32 cellular contexts compared by ENCODE assay signal in genomic region chr5:79120221-79120620, GRCh38. TPM values are rescaled to one million over a fixed set of nuclear protein-coding genes. Genes with fewer than 3 reads are reported as not detected.
DNase-seq lines count a peak whose midpoint lies in the region; ATAC-seq and TF ChIP-seq lines count a peak whose summit lies in the region.
"Had no signal": no experiment of that assay in that cellular context is flagged by ENCODE, and none has a peak within 500 bp of the region (broad histone marks: within the 10 kb centered on the region; RNA-seq: fewer than 3 reads in every experiment).

No MANE protein-coding gene starts in this region.

- H3F3A ChIP-seq in PC-3 (ENCODE audit: low read length, unreplicated experiment): no peaks in the 10 kb centered on the region

- ATAC-seq in PC-3 (no peak), HG03025 (IDR thresholded peaks at IDR 0.05; ENCODE audit: low FRiP score, unreplicated experiment) (no peak)
- ATAC-seq: activated CD8-positive, alpha-beta memory T cell treated with anti-CD3 and anti-CD28 coated beads, Interleukin-2, amount 10 ng/mL, durations not matched to agents 7 days and 5 days; body of pancreas; heart right ventricle; mucosa of descending colon; natural killer cell had no signal

- H3K4me3 ChIP-seq in breast epithelium (no peak overlapping the region), PC-3 (ENCODE audit: low read length) (no peak overlapping the region)
- H3K4me3 ChIP-seq: BLaER1 treated with 17β-estradiol and CSF1 and Interleukin-3, amounts not matched to agents 10 nM and 100 nM; body of pancreas; heart right ventricle; mucosa of descending colon; SK-N-MC; tibial artery had no signal

- CTCF ChIA-PET in MCF 10A (lab: Yijun Ruan, JAX): interaction anchor here (3.2 kb wide), 1 partner anchor 95 kb away, joined by 18 read pairs; no protein-coding TSS in a partner anchor
- CTCF ChIA-PET in PC-3 (lab: Charles Lee): no interaction called here

- DNase-seq in MCF 10A (ENCODE audit: unreplicated experiment) (peak; percentile 69), breast epithelium (ENCODE audit: low spot score in 2 of 2) (no peak), PC-3 (peak; percentile 19), iris pigment epithelial cell (ENCODE audit: low read depth) (peak; percentile 19), cerebellum (ENCODE audit: low spot score) (no peak), NCI-H345 treated with DMSO at 0.1 percent for 48 hours (lab: John Stamatoyannopoulos, UW; ENCODE audit: unreplicated experiment) (no peak)
- DNase-seq: activated CD4-positive, alpha-beta T cell treated with anti-CD3 and anti-CD28 coated beads for 1 hour; activated CD8-positive, alpha-beta memory T cell treated with anti-CD3 and anti-CD28 coated beads, Interleukin-2, amount 10 ng/mL, durations not matched to agents 7 days and 5 days; activated naive CD4-positive, alpha-beta T cell; activated T-cell treated with anti-CD3 and anti-CD28 coated beads, Interleukin-2, amount 50 U/mL, for 48 hours; body of pancreas; cerebellar nuclear complex; foreskin melanocyte; heart right ventricle; KBM-7; kidney; mucosa of descending colon; MV-4-11; natural killer cell; NCI-H146; NCI-H345; nucleus accumbens; stimulated activated CD4-positive, alpha-beta T cell treated with anti-CD3 and anti-CD28 coated beads, Interleukin-4, amount 100 ng/mL, for 1 hour; tibial artery had no signal

- no peak overlapping the region for H3K4me3 Mint-ChIP-seq in MCF 10A (ENCODE audit: unreplicated experiment)
- H3K4me3 Mint-ChIP-seq: activated CD8-positive, alpha-beta memory T cell treated with anti-CD3 and anti-CD28 coated beads, Interleukin-2, amount 10 ng/mL, durations not matched to agents 7 days and 5 days; natural killer cell had no signal

- no peak overlapping the region for H3K9ac ChIP-seq in PC-3 (ENCODE audit: low read length)
- H3K9ac ChIP-seq: BLaER1 treated with 17β-estradiol and CSF1 and Interleukin-3, amounts not matched to agents 10 nM and 100 nM had no signal

- no peak overlapping the region for H3K4me2 ChIP-seq in PC-3 (ENCODE audit: low read length)
- H3K4me2 ChIP-seq: BLaER1 treated with 17β-estradiol and CSF1 and Interleukin-3, amounts not matched to agents 10 nM and 100 nM had no signal

- no peak for TF ChIP-seq CTCF in MCF 10A (IDR thresholded peaks at IDR 0.05; ENCODE audit: unreplicated experiment)
- no peak for TF ChIP-seq CTCF in breast epithelium (IDR thresholded peaks at IDR 0.05)
- no peak for TF ChIP-seq CTCF in PC-3 (conservative IDR thresholded peaks at IDR 0.05; ENCODE audit: low read depth, low read length)

- no peaks in the 10 kb centered on the region for H3K27me3 ChIP-seq in breast epithelium
- H3K27me3 ChIP-seq in PC-3 (ENCODE audit: low read length): no peaks in the 10 kb centered on the region
- H3K27me3 ChIP-seq: BLaER1 treated with 17β-estradiol and CSF1 and Interleukin-3, amounts not matched to agents 10 nM and 100 nM; body of pancreas had no signal

- H3K9me2 ChIP-seq in PC-3 (replicated peaks; ENCODE audit: low read length): no peaks in the 10 kb centered on the region

- POLR2A ChIA-PET in MCF 10A (lab: Yijun Ruan, JAX) (no interaction called here), PC-3 (lab: Charles Lee; ENCODE audit: unreplicated experiment) (no interaction called here)

- H3K27ac Mint-ChIP-seq in MCF 10A (ENCODE audit: low read depth, unreplicated experiment): no peak overlapping the region
- H3K27ac Mint-ChIP-seq: activated CD8-positive, alpha-beta memory T cell treated with anti-CD3 and anti-CD28 coated beads, Interleukin-2, amount 10 ng/mL, durations not matched to agents 7 days and 5 days; natural killer cell had no signal

- no peaks in the 10 kb centered on the region for H3K36me3 ChIP-seq in breast epithelium
- H3K36me3 ChIP-seq in PC-3 (ENCODE audit: low read depth, low read length): no peaks in the 10 kb centered on the region
- H3K36me3 ChIP-seq: BLaER1 treated with 17β-estradiol and CSF1 and Interleukin-3, amounts not matched to agents 10 nM and 100 nM; heart right ventricle; tibial artery had no signal

- peaks cover 7% of the 10 kb centered on the region for H3K36me3 Mint-ChIP-seq in MCF 10A (ENCODE audit: insufficient read depth, unreplicated experiment)
- H3K36me3 Mint-ChIP-seq: activated CD8-positive, alpha-beta memory T cell treated with anti-CD3 and anti-CD28 coated beads, Interleukin-2, amount 10 ng/mL, durations not matched to agents 7 days and 5 days; natural killer cell had no signal

- H2AFZ ChIP-seq in PC-3 (ENCODE audit: low read length): no peak overlapping the region

- H3K4me1 ChIP-seq in breast epithelium (no peaks in the 10 kb centered on the region), PC-3 (ENCODE audit: insufficient read depth, low read length) (no peaks in the 10 kb centered on the region)
- H3K4me1 ChIP-seq: body of pancreas, tibial artery had no signal

- no peak overlapping the region for H3K27ac ChIP-seq in breast epithelium
- no peak overlapping the region for H3K27ac ChIP-seq in PC-3 (ENCODE audit: low read length)
- H3K27ac ChIP-seq: BLaER1 treated with 17β-estradiol and CSF1 and Interleukin-3, amounts not matched to agents 10 nM and 100 nM; body of pancreas; heart right ventricle; SK-N-MC; tibial artery had no signal

- intact Hi-C loops in MCF 10A (cut with micrococcal nuclease): no loop called here
- intact Hi-C loops in breast epithelium (cut with DNase I; ENCODE audit: low total_unique reads): no loop called here
- intact Hi-C loops in PC-3 (cut with micrococcal nuclease): no loop called here

- H3K4me1 Mint-ChIP-seq in MCF 10A (ENCODE audit: insufficient read depth, unreplicated experiment): peaks cover 5% of the 10 kb centered on the region
- H3K4me1 Mint-ChIP-seq: activated CD8-positive, alpha-beta memory T cell treated with anti-CD3 and anti-CD28 coated beads, Interleukin-2, amount 10 ng/mL, durations not matched to agents 7 days and 5 days; natural killer cell had no signal

- TF ChIP-seq POLR2A in breast epithelium (IDR thresholded peaks at IDR 0.05): no peak

- no peaks in the 10 kb centered on the region for H3K9me3 Mint-ChIP-seq in MCF 10A (ENCODE audit: unreplicated experiment)
- H3K9me3 Mint-ChIP-seq: natural killer cell had no signal

- no peaks in the 10 kb centered on the region for H3K9me3 ChIP-seq in breast epithelium
- H3K9me3 ChIP-seq in PC-3 (ENCODE audit: low read length): no peaks in the 10 kb centered on the region
- H3K9me3 ChIP-seq: BLaER1 treated with 17β-estradiol and CSF1 and Interleukin-3, amounts not matched to agents 10 nM and 100 nM; body of pancreas; heart right ventricle; mucosa of descending colon; tibial artery had no signal

- no peaks in the 10 kb centered on the region for H4K20me1 ChIP-seq in PC-3 (ENCODE audit: low read length)
- H4K20me1 ChIP-seq: BLaER1 treated with 17β-estradiol and CSF1 and Interleukin-3, amounts not matched to agents 10 nM and 100 nM had no signal

- BruUV-seq in MCF 10A (replicated peaks; lab: Mats Ljungman, UMichigan) (no TSS peak), PC-3 (replicated peaks; lab: Mats Ljungman, UMichigan) (no TSS peak)

- no peaks in the 10 kb centered on the region for H3K79me2 ChIP-seq in PC-3 (ENCODE audit: low read length)

- H3K27me3 Mint-ChIP-seq in MCF 10A (ENCODE audit: insufficient read depth, unreplicated experiment): no peaks in the 10 kb centered on the region

RNA-seq across cellular contexts. Expression of gene BHMT, which starts 8.6 kb away (rescaled TPM):
- not detected in 2 replicates for total RNA-seq in MCF 10A (2022)
- total RNA-seq in breast epithelium: 1 to 10 TPM in 1 of 3 donors, under 1 TPM in 1, not detected in 1; 0.98 to 1.8 TPM
- not detected in 2 replicates for total RNA-seq in PC-3 (2014; rRNA removed)
- total RNA-seq in cerebellum: 0.64 TPM
- total RNA-seq: activated CD8-positive, alpha-beta memory T cell treated with anti-CD3 and anti-CD28 coated beads, Interleukin-2, amount 10 ng/mL, durations not matched to agents 7 days and 5 days; body of pancreas; dermis microvascular lymphatic vessel endothelial cell; heart right ventricle; lung microvascular endothelial cell; natural killer cell; pulmonary artery endothelial cell; RPMI7951; T-helper 1 cell treated with Interleukin-12 subunit alpha and Interleukin-12 subunit beta and Interleukin-4 antibody, amounts not matched to agents 30 ng/mL and 1 ng/mL, for 36 hours had no signal

RNA-seq across cellular contexts. Expression of gene BHMT2, which starts 50.7 kb away (rescaled TPM):
- total RNA-seq in MCF 10A (2022) (not detected in 2 replicates), breast epithelium (10 to 100 TPM in 2 of 3 donors, 1 to 10 TPM in 1; 8.0 to 63.7 (median 19.3) TPM), PC-3 (2014; rRNA removed) (not detected in 2 replicates), cerebellum (0.82 TPM)
- total RNA-seq: activated CD8-positive, alpha-beta memory T cell treated with anti-CD3 and anti-CD28 coated beads, Interleukin-2, amount 10 ng/mL, durations not matched to agents 7 days and 5 days; natural killer cell; RPMI7951; T-helper 1 cell treated with Interleukin-12 subunit alpha and Interleukin-12 subunit beta and Interleukin-4 antibody, amounts not matched to agents 30 ng/mL and 1 ng/mL, for 36 hours had no signal

RNA-seq across cellular contexts. Expression of gene DMGDH, which starts 50.7 kb away (rescaled TPM):
- 9.2 and 14.7 TPM in 2 replicates for total RNA-seq in MCF 10A (2022)
- 10 to 100 TPM in 1 of 3 donors, 1 to 10 TPM in 2; 1.5 to 12.5 (median 2.9) TPM for total RNA-seq in breast epithelium
- 0.35 TPM in 1 of 2 replicates, not detected in the other for total RNA-seq in PC-3 (2014; rRNA removed)
- total RNA-seq in cerebellum: 3.8 TPM
- total RNA-seq: RPMI7951 had no signal

Comparison
In these comparisons a context has a peak if more than half of its experiments do, and no peak if none do; other contexts are left out.
1. DNase-seq: peak in MCF 10A (single experiment), PC-3 (single experiment) and iris pigment epithelial cell (single experiment); none in breast epithelium (0 of 2), cerebellum (single experiment) and NCI-H345 treated with DMSO at 0.1 percent for 48 hours (single experiment).